Comparison of ENCODE assay signal across 8 cellular contexts in the genomic region with DNA sequence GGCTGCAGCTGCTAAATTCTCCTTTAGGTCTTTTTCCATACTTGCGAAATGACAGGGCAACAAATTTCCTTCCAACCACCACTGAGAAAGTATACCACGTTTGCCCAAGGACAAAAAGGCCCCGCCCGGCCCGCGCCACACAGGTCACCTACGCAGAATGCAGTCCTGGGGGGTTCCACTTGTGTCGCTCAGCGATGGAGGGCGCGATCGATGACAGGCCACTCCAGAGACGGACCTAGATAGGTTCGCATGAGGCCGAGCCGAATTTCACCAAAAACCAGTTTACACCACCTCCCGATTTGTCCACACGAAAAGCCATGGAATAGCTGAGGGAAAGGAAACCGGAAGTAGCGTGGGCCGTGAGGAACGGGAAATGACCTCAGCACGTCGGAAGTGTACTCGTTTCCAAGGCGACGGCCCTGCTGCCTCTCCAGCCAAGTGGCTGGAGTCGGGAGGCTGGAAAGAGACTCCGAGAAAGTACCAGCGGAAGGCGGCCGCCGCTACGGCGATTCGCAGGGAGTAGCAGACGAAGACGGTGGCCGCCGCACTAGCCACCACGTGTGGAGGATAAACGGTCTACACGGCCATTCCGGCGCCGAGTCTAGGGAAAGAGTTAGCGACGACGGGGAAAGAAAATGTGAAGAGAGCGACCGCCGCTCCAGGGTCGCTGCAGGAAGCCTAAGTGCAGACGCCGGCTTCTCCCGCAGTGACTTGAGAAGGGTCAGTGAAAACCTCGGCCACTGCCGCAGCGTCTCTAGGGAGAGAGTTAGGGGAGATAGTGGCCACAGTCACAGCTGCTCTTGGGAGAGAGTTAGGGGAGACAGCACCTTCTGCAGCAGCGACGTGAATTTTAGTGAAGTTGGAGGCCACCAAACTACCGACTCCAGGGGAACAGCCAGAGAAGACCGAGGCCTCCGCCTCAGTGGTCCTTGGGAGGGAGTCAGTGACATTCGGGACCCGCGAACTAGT. TPM values are rescaled to one million over a fixed set of nuclear protein-coding genes. Genes with fewer than 3 reads are reported as not detected.
A peak's percentile ranks its signal among the peaks of the same experiment; 100 is the strongest.
DNase-seq lines count a peak whose midpoint lies in the region; FAIRE-seq and TF ChIP-seq lines count a peak whose summit lies in the region.

Gene ANKRD42, plus strand, starts transcription at position 398 of the 969 bp plus-strand sequence. CDS start 959 bp downstream, outside the sequence.

- no peak within 1 kb of the TSS for H4K91ac ChIP-seq in neuronal stem cell (ENCODE audit: low read depth, low read length, poor library complexity)

- WGBS in neuronal stem cell (ENCODE audit: extremely low coverage in 2 of 2, insufficient read length in 2 of 2, insufficient replicate concordance in 1 of 2), 2 donors: no CpG with 5 or more reads among the region's 67 CpGs

- H3F3A ChIP-seq in MM.1S (ENCODE audit: insufficient read depth, low read length): peaks cover 14% of the 10 kb centered on the region

- H2BK5ac ChIP-seq in neuronal stem cell (ENCODE audit: low read length): no peak within 1 kb of the TSS

- H3K14ac ChIP-seq in neuronal stem cell (ENCODE audit: low read length): peak within 1 kb of the TSS; percentile 42

- DNase-seq in G401 (ENCODE audit: low spot score): peak; percentile 97
- peak; percentile 95 to 96 for DNase-seq in HAP-1 (ENCODE audit: low spot score in 2 of 2)
- peak; percentile 90 for DNase-seq in MM.1S
- peak; percentile 58 for DNase-seq in SIG-M5 (lab: John Stamatoyannopoulos, UW)
- DNase-seq in activated naive CD4-positive, alpha-beta T cell (lab: John Stamatoyannopoulos, UW): peak; percentile 42 to 68 (median 57)
- peak; percentile 72 to 92 for DNase-seq in frontal cortex (ENCODE audit: low spot score in 2 of 2)
- DNase-seq in neuronal stem cell (ENCODE audit: low spot score): peak; percentile 88

- H3K23ac ChIP-seq in neuronal stem cell (ENCODE audit: low read depth, low read length, poor library complexity): peak within 1 kb of the TSS; percentile 60

- FAIRE-seq in frontal cortex (lab: Jason Lieb, UNC): no peak

- H3K9ac ChIP-seq in MM.1S (ENCODE audit: low read length) (peak within 1 kb of the TSS; percentile 83), neuronal stem cell (ENCODE audit: low read depth, low read length, poor library complexity) (peak within 1 kb of the TSS; percentile 93)

- peak within 1 kb of the TSS; percentile 73 for H3K27ac ChIP-seq in MM.1S (ENCODE audit: low read length)
- no peak within 1 kb of the TSS for H3K27ac ChIP-seq in neuronal stem cell (replicated peaks; ENCODE audit: low read length)

- H3K36me3 ChIP-seq in HAP-1 (replicated peaks): peaks cover 14% of the 10 kb centered on the region
- no peaks in the 10 kb centered on the region; the same call in 1 of the 2 replicates for H3K36me3 ChIP-seq in MM.1S (replicated peaks; ENCODE audit: insufficient read depth, low read length)
- peaks cover 5 to 39% of the 10 kb centered on the region in 2 donors for H3K36me3 ChIP-seq in neuronal stem cell (replicated peaks in 1 of 2; ENCODE audit: control insufficient read depth in 2 of 2, insufficient read depth in 2 of 2, low read length in 2 of 2)

- peak within 1 kb of the TSS; percentile 90 for H3K4me3 ChIP-seq in HAP-1
- peak within 1 kb of the TSS; percentile 94 for H3K4me3 ChIP-seq in MM.1S (ENCODE audit: low read length)
- peak within 1 kb of the TSS; percentile 68 to 97 for H3K4me3 ChIP-seq in neuronal stem cell (ENCODE audit: low read length in 2 of 2)

- peak within 1 kb of the TSS; percentile 89 for H3K18ac ChIP-seq in neuronal stem cell (ENCODE audit: low read length)

- no peaks in the 10 kb centered on the region for H3K27me3 ChIP-seq in HAP-1 (ENCODE audit: low read depth)
- H3K27me3 ChIP-seq in MM.1S (replicated peaks; ENCODE audit: insufficient read depth, low read length): no peaks in the 10 kb centered on the region
- H3K27me3 ChIP-seq in neuronal stem cell (ENCODE audit: control insufficient read depth in 3 of 3, insufficient read depth in 3 of 3, low read depth in 1 of 3, low read length in 3 of 3): no peaks in the 10 kb centered on the region

- no peak within 1 kb of the TSS for H2BK120ac ChIP-seq in neuronal stem cell (ENCODE audit: low read depth, low read length)

- in situ Hi-C loops in G401 (cut with HindIII; ENCODE audit: low sequenced_read_pairs) (no loop called here), HAP-1 (cut with MboI; ENCODE audit: low sequenced_read_pairs) (no loop called here)

- H2AFZ ChIP-seq in MM.1S (ENCODE audit: low read length): peak within 1 kb of the TSS; percentile 87
- peak within 1 kb of the TSS; percentile 94 for H2AFZ ChIP-seq in neuronal stem cell (ENCODE audit: low read length)

- H3K79me2 ChIP-seq in MM.1S (ENCODE audit: low read length): peaks cover 20% of the 10 kb centered on the region

- H2AK5ac ChIP-seq in neuronal stem cell (ENCODE audit: low read depth, low read length): no peak within 1 kb of the TSS

- H4K8ac ChIP-seq in neuronal stem cell (ENCODE audit: low read depth, low read length): peak within 1 kb of the TSS; percentile 21

- H2BK15ac ChIP-seq in neuronal stem cell (ENCODE audit: low read length): no peak within 1 kb of the TSS

- H3K4ac ChIP-seq in neuronal stem cell (ENCODE audit: low read length): no peak within 1 kb of the TSS

- 0 out of 2 replicates have a peak, but pooled peaks have one; percentile 7 for TF ChIP-seq CTCF in MM.1S (IDR thresholded peaks at IDR 0.05; ENCODE audit: low read length)
- no peak for TF ChIP-seq CTCF in subcutaneous adipose tissue (IDR thresholded peaks at IDR 0.05; ENCODE audit: low read depth)

- H3K79me1 ChIP-seq in neuronal stem cell (ENCODE audit: low read depth, low read length): no peaks in the 10 kb centered on the region

- no peaks in the 10 kb centered on the region for H4K20me1 ChIP-seq in MM.1S (ENCODE audit: insufficient read depth, low read length)

- H2BK12ac ChIP-seq in neuronal stem cell (ENCODE audit: low read length): no peak within 1 kb of the TSS

- no peaks in the 10 kb centered on the region for H3K9me2 ChIP-seq in MM.1S (replicated peaks; ENCODE audit: insufficient read depth, low read length)

- H3K4me1 ChIP-seq in HAP-1: peaks cover 15% of the 10 kb centered on the region
- peaks cover 13% of the 10 kb centered on the region for H3K4me1 ChIP-seq in MM.1S (ENCODE audit: low read length)
- peaks cover 3 to 11% of the 10 kb centered on the region in 2 donors for H3K4me1 ChIP-seq in neuronal stem cell (ENCODE audit: control insufficient read depth in 2 of 2, insufficient read depth in 1 of 2, low read depth in 1 of 2, low read length in 2 of 2)

- H3K4me2 ChIP-seq in MM.1S (ENCODE audit: low read depth, low read length): peak within 1 kb of the TSS; percentile 87
- H3K4me2 ChIP-seq in neuronal stem cell (ENCODE audit: insufficient read depth, low read length, poor library complexity, severe bottlenecking): peak within 1 kb of the TSS; percentile 97

- H3K9me3 ChIP-seq in HAP-1 (no peaks in the 10 kb centered on the region), MM.1S (replicated peaks; ENCODE audit: insufficient read depth, low read length) (no peaks in the 10 kb centered on the region), neuronal stem cell (replicated peaks in 1 of 2; ENCODE audit: control insufficient read depth in 2 of 2, insufficient read depth in 1 of 2, low read depth in 1 of 2, low read length in 2 of 2) (no peaks in the 10 kb centered on the region)

RNA-seq across cellular contexts. Expression of gene ANKRD42, which starts in this region (rescaled TPM):
- total RNA-seq in G401 (2014; rRNA removed; shearing (Covaris generic)): 5.1 and 15.1 TPM in 2 replicates
- 8.6 TPM for total RNA-seq in frontal cortex
- 4.3 TPM for polyA plus RNA-seq in neuronal stem cell (2013, experiment 1 of 2)
- polyA plus RNA-seq in neuronal stem cell (2013, experiment 2 of 2): 4.2 TPM
- 10 to 100 TPM in 3 of 4 donors, 1 to 10 TPM in 1; 6.7 to 16.8 (median 11.1) TPM for total RNA-seq in subcutaneous adipose tissue
